In the genomic region with DNA sequence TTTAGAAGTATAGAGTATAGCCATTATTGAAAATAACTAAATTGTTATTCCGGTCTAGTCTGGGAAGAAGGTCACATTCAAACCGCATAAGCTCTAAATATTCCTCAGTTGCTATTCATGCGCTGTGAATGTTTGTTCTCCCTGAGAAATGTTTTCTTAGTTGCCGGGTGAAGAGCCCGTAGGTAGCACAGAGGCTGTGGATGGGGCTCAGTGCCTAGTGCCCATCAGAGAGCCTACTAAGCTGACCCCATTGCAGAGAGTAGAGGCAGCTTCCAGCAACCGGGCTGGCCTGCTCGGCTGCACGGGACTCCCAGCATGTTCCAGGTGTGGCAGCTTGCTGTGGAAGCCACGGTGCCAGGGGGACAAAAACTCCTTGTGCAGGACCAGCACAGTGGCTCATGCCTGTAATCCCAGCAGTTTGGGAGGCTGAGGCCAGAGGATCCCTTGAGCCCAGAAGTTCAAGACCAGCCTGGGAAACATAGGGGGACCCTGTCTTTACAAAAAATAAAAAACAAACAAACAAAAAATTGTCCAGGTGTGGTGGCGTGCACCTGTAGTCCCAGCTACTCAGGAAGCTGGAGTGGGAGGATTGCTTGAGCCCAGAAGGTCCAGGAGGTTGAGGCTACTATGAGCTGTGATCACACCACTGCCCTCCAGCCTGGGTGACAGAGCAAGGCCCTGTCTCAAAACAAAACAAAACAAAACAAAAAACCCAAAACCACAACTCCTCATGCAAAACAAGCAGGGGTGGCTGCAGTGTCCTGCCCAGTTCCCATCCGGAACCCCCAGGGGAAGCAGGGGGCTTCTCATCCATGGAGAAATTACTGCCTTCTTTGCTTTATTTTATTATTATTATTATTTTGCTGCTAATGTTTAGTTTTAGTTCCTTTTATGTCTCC, we compare ENCODE assay signal across 26 cellular contexts.
DNase-seq lines count a peak whose midpoint lies in the region; ATAC-seq and TF ChIP-seq lines count a peak whose summit lies in the region.
"Had no signal": no experiment of that assay in that cellular context is flagged by ENCODE, and none has a peak within 500 bp of the region (broad histone marks: within the 10 kb centered on the region; RNA-seq: fewer than 3 reads in every experiment).

No MANE protein-coding gene starts in this region.

- DNase-seq in heart left ventricle: no peak
- DNase-seq in left cardiac atrium: no peak
- DNase-seq in chondrocyte (ENCODE audit: low spot score): no peak
- DNase-seq in tibial nerve (ENCODE audit: low spot score in 2 of 2): no peak
- no peak for DNase-seq in DMS79 (lab: John Stamatoyannopoulos, UW)
- DNase-seq in glomerular visceral epithelial cell (ENCODE audit: extremely low spot score): no peak
- DNase-seq: activated CD4-positive, alpha-beta memory T cell treated with anti-CD3 and anti-CD28 coated beads for 36 hours; activated CD4-positive, CD25-positive, alpha-beta regulatory T cell treated with anti-CD3 and anti-CD28 coated beads, Interleukin-2, amount 50 U/mL, for 72 hours; activated CD8-positive, alpha-beta memory T cell treated with anti-CD3 and anti-CD28 coated beads, Interleukin-2, amount 50 U/mL, for 4 hours; activated naive CD4-positive, alpha-beta T cell treated with anti-CD3 and anti-CD28 coated beads, Interleukin-2, amount 10 ng/mL, durations not matched to agents 7 days and 5 days; AML-193; CD8-positive, alpha-beta memory T cell; DMS153; NCI-H1092; NCI-H1694 treated with DMSO at 0.1 percent for 48 hours; NCI-H2171 treated with DMSO at 0.1 percent for 48 hours; NCI-H526; stimulated activated CD4-positive, alpha-beta T cell treated with anti-CD3 and anti-CD28 coated beads, Interleukin-1b, Interleukin-23, amount 100 ng/mL, for 48 hours; stimulated activated CD8-positive, alpha-beta memory T cell treated with anti-CD3 and anti-CD28 coated beads, Interleukin-4, amount 100 ng/mL, for 48 hours; stomach; transverse colon had no signal

- H3K27ac Mint-ChIP-seq in chondrocyte (ENCODE audit: unreplicated experiment): peak overlapping the region; percentile 94
- H3K27ac Mint-ChIP-seq: activated CD4-positive, alpha-beta memory T cell treated with anti-CD3 and anti-CD28 coated beads for 36 hours; activated naive CD4-positive, alpha-beta T cell treated with anti-CD3 and anti-CD28 coated beads, Interleukin-2, amount 10 ng/mL, durations not matched to agents 7 days and 5 days; CD8-positive, alpha-beta memory T cell had no signal

- H3K27me3 ChIP-seq in heart left ventricle: no peaks in the 10 kb centered on the region
- no peaks in the 10 kb centered on the region for H3K27me3 ChIP-seq in tibial nerve
- H3K27me3 ChIP-seq: neural progenitor cell, transverse colon had no signal

- H3K27me3 Mint-ChIP-seq in chondrocyte (ENCODE audit: low read depth): no peaks in the 10 kb centered on the region

- no peak for ATAC-seq in heart left ventricle
- no peak for ATAC-seq in left cardiac atrium
- no peak for ATAC-seq in HG03039 (IDR thresholded peaks at IDR 0.05; ENCODE audit: unreplicated experiment)
- ATAC-seq: A549 had no signal

- H3K36me3 Mint-ChIP-seq in chondrocyte (ENCODE audit: low read depth): no peaks in the 10 kb centered on the region
- H3K36me3 Mint-ChIP-seq: activated CD4-positive, alpha-beta memory T cell treated with anti-CD3 and anti-CD28 coated beads for 36 hours; activated naive CD4-positive, alpha-beta T cell treated with anti-CD3 and anti-CD28 coated beads, Interleukin-2, amount 10 ng/mL, durations not matched to agents 7 days and 5 days; CD8-positive, alpha-beta memory T cell; neural progenitor cell had no signal

- H3K9me3 Mint-ChIP-seq in chondrocyte (ENCODE audit: low read depth): no peaks in the 10 kb centered on the region
- H3K9me3 Mint-ChIP-seq: activated CD4-positive, alpha-beta memory T cell treated with anti-CD3 and anti-CD28 coated beads for 36 hours; activated naive CD4-positive, alpha-beta T cell treated with anti-CD3 and anti-CD28 coated beads, Interleukin-2, amount 10 ng/mL, durations not matched to agents 7 days and 5 days; CD8-positive, alpha-beta memory T cell; neural progenitor cell had no signal

- peaks cover 63% of the 10 kb centered on the region for H3K4me1 Mint-ChIP-seq in chondrocyte (ENCODE audit: low read depth)
- H3K4me1 Mint-ChIP-seq: activated naive CD4-positive, alpha-beta T cell treated with anti-CD3 and anti-CD28 coated beads, Interleukin-2, amount 10 ng/mL, durations not matched to agents 7 days and 5 days had no signal

- H3K4me1 ChIP-seq in heart left ventricle: peaks cover 0 to 29% (median 17%) of the 10 kb centered on the region in 12 donors
- H3K4me1 ChIP-seq in mesodermal cell (ENCODE audit: control insufficient read depth, insufficient read depth, low read length, poor library complexity, severe bottlenecking): peaks cover 7% of the 10 kb centered on the region
- peaks cover 0 to 22% (median 5%) of the 10 kb centered on the region in 4 donors for H3K4me1 ChIP-seq in tibial nerve
- H3K4me1 ChIP-seq: A549, transverse colon had no signal

- intact Hi-C loops in heart left ventricle (cut with DNase I) (loop anchor here in 1 of 10 donors (10.0 kb wide), 1 partner anchor 94 kb away; no protein-coding TSS in a partner anchor), left cardiac atrium (cut with DNase I) (no loop called here)

- no peak for TF ChIP-seq EP300 in tibial nerve (IDR thresholded peaks at IDR 0.05)

- WGBS in heart left ventricle, 4 donors: 86 to 94% (median 88%) methylated on average over 11 of the region's 11 CpGs
- 82 to 94% methylated on average over 7 to 9 of the region's 11 CpGs for WGBS in mesodermal cell (ENCODE audit: insufficient coverage in 2 of 2), 2 experiments
- WGBS in tibial nerve, 2 donors: 70 to 71% methylated on average over 11 of the region's 11 CpGs

- TF ChIP-seq CTCF in heart left ventricle (IDR thresholded peaks at IDR 0.05) (no peak), chondrocyte (IDR thresholded peaks at IDR 0.05) (no peak), tibial nerve (IDR thresholded peaks at IDR 0.05) (no peak)

- H3K9me3 ChIP-seq in heart left ventricle (no peaks in the 10 kb centered on the region), mesodermal cell (ENCODE audit: control insufficient read depth, low read length) (no peaks in the 10 kb centered on the region), tibial nerve (no peaks in the 10 kb centered on the region)
- H3K9me3 ChIP-seq: A549, prostate gland, stomach, transverse colon had no signal

- TF ChIP-seq POLR2A in heart left ventricle (IDR thresholded peaks at IDR 0.05): no peak
- no peak for TF ChIP-seq POLR2A in tibial nerve (IDR thresholded peaks at IDR 0.05)

- H3K4me3 ChIP-seq in heart left ventricle: peak overlapping the region in 1 of 12 donors; percentile 7
- H3K4me3 ChIP-seq in mesodermal cell (ENCODE audit: extremely low read depth, insufficient read depth, low read length, poor library complexity, severe bottlenecking): no peak overlapping the region
- no peak overlapping the region for H3K4me3 ChIP-seq in tibial nerve
- H3K4me3 ChIP-seq: A549, neural progenitor cell, prostate gland, stomach, transverse colon had no signal

- H3K27ac ChIP-seq in heart left ventricle (peak overlapping the region in 11 of 12 donors; percentile 38 to 79 (median 56)), mesodermal cell (ENCODE audit: low read depth, low read length, severe bottlenecking) (peak overlapping the region; percentile 26), tibial nerve (peak overlapping the region in 3 of 4 donors; percentile 45 to 90 (median 71))
- H3K27ac ChIP-seq: A549, neural progenitor cell, prostate gland had no signal

- no peaks in the 10 kb centered on the region for H3K36me3 ChIP-seq in heart left ventricle
- H3K36me3 ChIP-seq in mesodermal cell (ENCODE audit: control insufficient read depth, insufficient read depth, low read length): no peaks in the 10 kb centered on the region
- no peaks in the 10 kb centered on the region for H3K36me3 ChIP-seq in tibial nerve
- H3K36me3 ChIP-seq: neural progenitor cell, prostate gland, stomach, transverse colon had no signal

- no peak overlapping the region for H3K4me3 Mint-ChIP-seq in chondrocyte (ENCODE audit: unreplicated experiment)
- H3K4me3 Mint-ChIP-seq: activated CD4-positive, alpha-beta memory T cell treated with anti-CD3 and anti-CD28 coated beads for 36 hours; activated naive CD4-positive, alpha-beta T cell treated with anti-CD3 and anti-CD28 coated beads, Interleukin-2, amount 10 ng/mL, durations not matched to agents 7 days and 5 days; CD8-positive, alpha-beta memory T cell; neural progenitor cell had no signal
